Comparison of ENCODE assay signal across 1 cellular context in genomic region chr2:165902929-165903328, GRCh38.
TF ChIP-seq lines count a peak whose summit lies in the region.

No MANE protein-coding gene starts in this region.

TF ChIP-seq in GM23338, 12 proteins besides CTCF, POLR2A, EP300 and RAD21 (continued from another document):
- TF ChIP-seq ZNF462 (CRISPR knock-in tag; IDR thresholded peaks at IDR 0.05), result no peak
